Comparison of ENCODE assay signal across 21 cellular contexts in genomic region chr15:79204886-79205285, GRCh38.
"Had no signal": no experiment of that assay in that cellular context is flagged by ENCODE, and none has a peak within 500 bp of the region (broad histone marks: within the 10 kb centered on the region; RNA-seq: fewer than 3 reads in every experiment).

No MANE protein-coding gene starts in this region.

- H3K4me1 ChIP-seq: Peyer's patch, SJSA1 had no signal

- H3K36me3 ChIP-seq: Peyer's patch, SJSA1 had no signal

- ATAC-seq: PC-3 had no signal

- H3K9me3 ChIP-seq: Peyer's patch, SJSA1 had no signal

- H3K4me3 ChIP-seq: Peyer's patch, SJSA1, SK-N-MC had no signal

- H3K27ac ChIP-seq: Peyer's patch, SJSA1, SK-N-MC had no signal

- DNase-seq: IMR-90, Karpas-422, KG1, MM.1S, NCI-H1092 treated with DMSO at 0.1 percent for 48 hours, NCI-H1436, NCI-H187, NCI-H2029, NCI-H2081 treated with DMSO at 0.1 percent for 48 hours, NCI-H2171, NCI-H226, NCI-H446, NCI-H524, NCI-H526 treated with DMSO at 0.1 percent for 48 hours, NCI-H774, PC-3, Peyer's patch, Right ventricle myocardium superior, SIG-M5 had no signal
